ENCODE assay signal across 1 cellular context in the genomic region with DNA sequence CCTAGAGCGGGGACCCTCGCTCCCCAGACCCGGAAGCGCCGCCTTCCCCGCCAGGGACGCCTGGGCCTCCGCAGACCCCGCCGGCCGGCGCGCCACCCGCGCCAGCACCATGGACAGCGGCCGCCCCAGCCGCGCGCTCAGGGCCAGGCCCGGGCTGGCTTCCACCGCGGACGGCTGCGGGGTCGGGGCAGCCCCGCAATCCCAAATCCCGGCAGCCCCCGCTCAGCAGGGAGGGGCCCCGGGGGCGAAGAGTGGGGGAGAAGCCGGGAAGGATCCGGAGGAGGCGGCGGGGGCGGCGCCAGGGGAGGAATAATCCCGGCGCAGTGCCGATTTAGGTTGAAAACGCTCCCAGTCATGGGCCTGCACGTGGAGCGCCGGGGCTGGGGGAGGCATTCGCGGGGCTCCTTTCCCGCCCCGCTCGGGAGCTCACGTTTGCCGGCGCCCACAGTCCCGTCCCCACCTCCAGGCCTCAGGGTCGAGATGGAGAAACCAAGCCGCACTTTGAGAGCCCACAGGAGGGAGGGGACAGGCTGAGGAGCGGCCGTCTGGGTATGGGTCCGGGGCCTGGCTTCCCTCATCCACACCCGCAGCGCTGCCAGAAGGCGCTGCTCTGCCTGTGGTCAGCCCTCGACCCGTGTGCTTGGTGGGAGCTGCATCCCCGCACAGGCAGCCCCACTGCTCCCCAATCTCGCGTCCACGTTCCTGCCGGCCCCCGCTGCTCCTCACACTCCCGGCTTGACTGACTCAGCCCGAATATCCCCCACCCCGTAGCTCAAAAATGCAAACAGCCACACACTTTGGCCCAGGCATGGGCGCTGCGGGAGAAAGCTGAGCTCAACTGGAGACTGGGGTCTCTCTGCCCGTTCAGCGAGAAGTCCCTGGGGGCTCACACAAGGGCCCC.
TF ChIP-seq lines count a peak whose summit lies in the region.

No MANE protein-coding gene starts in this region.

TF ChIP-seq in HepG2, 621 proteins besides CTCF, POLR2A, EP300 and RAD21 (continued from another document and continues in another):
- TF ChIP-seq, protein P1, sequence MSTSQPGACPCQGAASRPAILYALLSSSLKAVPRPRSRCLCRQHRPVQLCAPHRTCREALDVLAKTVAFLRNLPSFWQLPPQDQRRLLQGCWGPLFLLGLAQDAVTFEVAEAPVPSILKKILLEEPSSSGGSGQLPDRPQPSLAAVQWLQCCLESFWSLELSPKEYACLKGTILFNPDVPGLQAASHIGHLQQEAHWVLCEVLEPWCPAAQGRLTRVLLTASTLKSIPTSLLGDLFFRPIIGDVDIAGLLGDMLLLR (CRISPR knock-in tag; IDR thresholded peaks at IDR 0.05), result peak; percentile 61; the same call in 1 of the 2 replicates
- no peak for TF ChIP-seq FOXC1 (CRISPR knock-in tag; IDR thresholded peaks at IDR 0.05; ENCODE audit: borderline replicate concordance)
- peak; percentile 71 for TF ChIP-seq ZNF709 (CRISPR knock-in tag; IDR thresholded peaks at IDR 0.05)
- TF ChIP-seq, protein P2, sequence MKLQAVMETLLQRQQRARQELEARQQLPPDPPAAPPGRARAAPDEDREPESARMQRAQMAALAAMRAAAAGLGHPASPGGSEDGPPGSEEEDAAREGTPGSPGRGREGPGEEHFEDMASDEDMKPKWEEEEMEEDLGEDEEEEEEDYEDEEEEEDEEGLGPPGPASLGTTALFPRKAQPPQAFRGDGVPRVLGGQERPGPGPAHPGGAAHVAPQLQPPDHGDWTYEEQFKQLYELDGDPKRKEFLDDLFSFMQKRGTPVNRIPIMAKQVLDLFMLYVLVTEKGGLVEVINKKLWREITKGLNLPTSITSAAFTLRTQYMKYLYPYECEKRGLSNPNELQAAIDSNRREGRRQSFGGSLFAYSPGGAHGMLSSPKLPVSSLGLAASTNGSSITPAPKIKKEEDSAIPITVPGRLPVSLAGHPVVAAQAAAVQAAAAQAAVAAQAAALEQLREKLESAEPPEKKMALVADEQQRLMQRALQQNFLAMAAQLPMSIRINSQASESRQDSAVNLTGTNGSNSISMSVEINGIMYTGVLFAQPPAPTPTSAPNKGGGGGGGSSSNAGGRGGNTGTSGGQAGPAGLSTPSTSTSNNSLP (IDR thresholded peaks at IDR 0.05; ENCODE audit: low read depth, low read length), result no peak
- TF ChIP-seq NCOA2 (CRISPR knock-in tag; IDR thresholded peaks at IDR 0.05), result no peak
- no peak for TF ChIP-seq POLR2G (IDR thresholded peaks at IDR 0.05; ENCODE audit: low read depth, low read length)
- TF ChIP-seq ZNF776 (CRISPR knock-in tag; IDR thresholded peaks at IDR 0.05), result peak; percentile 47; the same call in 1 of the 2 replicates
- no peak for TF ChIP-seq ZNF468 (CRISPR knock-in tag; IDR thresholded peaks at IDR 0.05)
- no peak for TF ChIP-seq TBP (CRISPR knock-in tag; IDR thresholded peaks at IDR 0.05)
- TF ChIP-seq ZNF75D (CRISPR knock-in tag; IDR thresholded peaks at IDR 0.05; ENCODE audit: borderline replicate concordance), result no peak
- no peak for TF ChIP-seq MYNN (CRISPR knock-in tag; IDR thresholded peaks at IDR 0.05; ENCODE audit: low read depth)
- TF ChIP-seq RORA (CRISPR knock-in tag; IDR thresholded peaks at IDR 0.05), result no peak
- no peak for TF ChIP-seq CREB1 (IDR thresholded peaks at IDR 0.05)
- no peak for TF ChIP-seq CREB1 (CRISPR knock-in tag; IDR thresholded peaks at IDR 0.05)
- no peak for TF ChIP-seq HNRNPUL1 (IDR thresholded peaks at IDR 0.05; ENCODE audit: low read depth, low read length)
- TF ChIP-seq JUNB (CRISPR knock-in tag; IDR thresholded peaks at IDR 0.05; ENCODE audit: borderline replicate concordance), result 0 out of 2 replicates have a peak, but pooled peaks have one; percentile 14
- TF ChIP-seq MTA3 (CRISPR knock-in tag; IDR thresholded peaks at IDR 0.05), result no peak
- TF ChIP-seq, protein P3, sequence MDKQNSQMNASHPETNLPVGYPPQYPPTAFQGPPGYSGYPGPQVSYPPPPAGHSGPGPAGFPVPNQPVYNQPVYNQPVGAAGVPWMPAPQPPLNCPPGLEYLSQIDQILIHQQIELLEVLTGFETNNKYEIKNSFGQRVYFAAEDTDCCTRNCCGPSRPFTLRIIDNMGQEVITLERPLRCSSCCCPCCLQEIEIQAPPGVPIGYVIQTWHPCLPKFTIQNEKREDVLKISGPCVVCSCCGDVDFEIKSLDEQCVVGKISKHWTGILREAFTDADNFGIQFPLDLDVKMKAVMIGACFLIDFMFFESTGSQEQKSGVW (CRISPR knock-in tag; IDR thresholded peaks at IDR 0.05; ENCODE audit: borderline replicate concordance), result no peak
- TF ChIP-seq ZNF530 (CRISPR knock-in tag; IDR thresholded peaks at IDR 0.05; ENCODE audit: low read depth), result no peak
- TF ChIP-seq HES4 (CRISPR knock-in tag; IDR thresholded peaks at IDR 0.05; ENCODE audit: borderline replicate concordance), result peak; percentile 92
- TF ChIP-seq TBX2 (CRISPR knock-in tag; IDR thresholded peaks at IDR 0.05; ENCODE audit: borderline replicate concordance), result no peak
- TF ChIP-seq, protein P4, sequence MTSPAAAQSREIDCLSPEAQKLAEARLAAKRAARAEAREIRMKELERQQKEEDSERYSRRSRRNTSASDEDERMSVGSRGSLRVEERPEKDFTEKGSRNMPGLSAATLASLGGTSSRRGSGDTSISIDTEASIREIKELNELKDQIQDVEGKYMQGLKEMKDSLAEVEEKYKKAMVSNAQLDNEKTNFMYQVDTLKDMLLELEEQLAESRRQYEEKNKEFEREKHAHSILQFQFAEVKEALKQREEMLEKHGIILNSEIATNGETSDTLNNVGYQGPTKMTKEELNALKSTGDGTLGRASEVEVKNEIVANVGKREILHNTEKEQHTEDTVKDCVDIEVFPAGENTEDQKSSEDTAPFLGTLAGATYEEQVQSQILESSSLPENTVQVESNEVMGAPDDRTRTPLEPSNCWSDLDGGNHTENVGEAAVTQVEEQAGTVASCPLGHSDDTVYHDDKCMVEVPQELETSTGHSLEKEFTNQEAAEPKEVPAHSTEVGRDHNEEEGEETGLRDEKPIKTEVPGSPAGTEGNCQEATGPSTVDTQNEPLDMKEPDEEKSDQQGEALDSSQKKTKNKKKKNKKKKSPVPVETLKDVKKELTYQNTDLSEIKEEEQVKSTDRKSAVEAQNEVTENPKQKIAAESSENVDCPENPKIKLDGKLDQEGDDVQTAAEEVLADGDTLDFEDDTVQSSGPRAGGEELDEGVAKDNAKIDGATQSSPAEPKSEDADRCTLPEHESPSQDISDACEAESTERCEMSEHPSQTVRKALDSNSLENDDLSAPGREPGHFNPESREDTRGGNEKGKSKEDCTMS (CRISPR knock-in tag; conservative IDR thresholded peaks at IDR 0.05), result no peak
- no peak for TF ChIP-seq NCOR1 (IDR thresholded peaks at IDR 0.05; ENCODE audit: borderline replicate concordance, low read length)
- TF ChIP-seq, protein P5, sequence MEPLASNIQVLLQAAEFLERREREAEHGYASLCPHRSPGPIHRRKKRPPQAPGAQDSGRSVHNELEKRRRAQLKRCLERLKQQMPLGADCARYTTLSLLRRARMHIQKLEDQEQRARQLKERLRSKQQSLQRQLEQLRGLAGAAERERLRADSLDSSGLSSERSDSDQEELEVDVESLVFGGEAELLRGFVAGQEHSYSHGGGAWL (CRISPR knock-in tag; IDR thresholded peaks at IDR 0.05), result peak; percentile 81; the same call in 1 of the 2 replicates
- peak; percentile 88 for TF ChIP-seq ZNF607 (CRISPR knock-in tag; IDR thresholded peaks at IDR 0.05; ENCODE audit: borderline replicate concordance)
- no peak for TF ChIP-seq ZFP37 (CRISPR knock-in tag; IDR thresholded peaks at IDR 0.05; ENCODE audit: borderline replicate concordance)
- peak; percentile 97; the same call in 1 of the 2 replicates for TF ChIP-seq ZNF446 (CRISPR knock-in tag; IDR thresholded peaks at IDR 0.05)
- TF ChIP-seq CBX1 (IDR thresholded peaks at IDR 0.05; ENCODE audit: low read depth), result no peak
- TF ChIP-seq KAT8 (CRISPR knock-in tag; IDR thresholded peaks at IDR 0.05), result no peak
- no peak for TF ChIP-seq KDM5A (IDR thresholded peaks at IDR 0.05; ENCODE audit: borderline replicate concordance, low read length)
- no peak for TF ChIP-seq RAD51 (IDR thresholded peaks at IDR 0.05; ENCODE audit: borderline replicate concordance)
- TF ChIP-seq, protein P6, sequence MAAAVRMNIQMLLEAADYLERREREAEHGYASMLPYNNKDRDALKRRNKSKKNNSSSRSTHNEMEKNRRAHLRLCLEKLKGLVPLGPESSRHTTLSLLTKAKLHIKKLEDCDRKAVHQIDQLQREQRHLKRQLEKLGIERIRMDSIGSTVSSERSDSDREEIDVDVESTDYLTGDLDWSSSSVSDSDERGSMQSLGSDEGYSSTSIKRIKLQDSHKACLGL (CRISPR knock-in tag; IDR thresholded peaks at IDR 0.05), result peak; percentile 65; the same call in 1 of the 2 replicates
- no peak for TF ChIP-seq HCFC1 (IDR thresholded peaks at IDR 0.05; ENCODE audit: low read depth, low read length)
- TF ChIP-seq AHR (CRISPR knock-in tag; IDR thresholded peaks at IDR 0.05), result no peak
- TF ChIP-seq MIER2 (CRISPR knock-in tag; IDR thresholded peaks at IDR 0.05), result peak; percentile 91
- TF ChIP-seq, protein P7, sequence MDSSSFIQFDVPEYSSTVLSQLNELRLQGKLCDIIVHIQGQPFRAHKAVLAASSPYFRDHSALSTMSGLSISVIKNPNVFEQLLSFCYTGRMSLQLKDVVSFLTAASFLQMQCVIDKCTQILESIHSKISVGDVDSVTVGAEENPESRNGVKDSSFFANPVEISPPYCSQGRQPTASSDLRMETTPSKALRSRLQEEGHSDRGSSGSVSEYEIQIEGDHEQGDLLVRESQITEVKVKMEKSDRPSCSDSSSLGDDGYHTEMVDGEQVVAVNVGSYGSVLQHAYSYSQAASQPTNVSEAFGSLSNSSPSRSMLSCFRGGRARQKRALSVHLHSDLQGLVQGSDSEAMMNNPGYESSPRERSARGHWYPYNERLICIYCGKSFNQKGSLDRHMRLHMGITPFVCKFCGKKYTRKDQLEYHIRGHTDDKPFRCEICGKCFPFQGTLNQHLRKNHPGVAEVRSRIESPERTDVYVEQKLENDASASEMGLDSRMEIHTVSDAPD (CRISPR knock-in tag; IDR thresholded peaks at IDR 0.05), result no peak
- no peak for TF ChIP-seq ESRRA (CRISPR knock-in tag; IDR thresholded peaks at IDR 0.05; ENCODE audit: low read depth)
- TF ChIP-seq ZNF782 (CRISPR knock-in tag; IDR thresholded peaks at IDR 0.05; ENCODE audit: borderline replicate concordance), result no peak
- no peak for TF ChIP-seq SSRP1 (CRISPR knock-in tag; IDR thresholded peaks at IDR 0.05)
- TF ChIP-seq, protein P8, sequence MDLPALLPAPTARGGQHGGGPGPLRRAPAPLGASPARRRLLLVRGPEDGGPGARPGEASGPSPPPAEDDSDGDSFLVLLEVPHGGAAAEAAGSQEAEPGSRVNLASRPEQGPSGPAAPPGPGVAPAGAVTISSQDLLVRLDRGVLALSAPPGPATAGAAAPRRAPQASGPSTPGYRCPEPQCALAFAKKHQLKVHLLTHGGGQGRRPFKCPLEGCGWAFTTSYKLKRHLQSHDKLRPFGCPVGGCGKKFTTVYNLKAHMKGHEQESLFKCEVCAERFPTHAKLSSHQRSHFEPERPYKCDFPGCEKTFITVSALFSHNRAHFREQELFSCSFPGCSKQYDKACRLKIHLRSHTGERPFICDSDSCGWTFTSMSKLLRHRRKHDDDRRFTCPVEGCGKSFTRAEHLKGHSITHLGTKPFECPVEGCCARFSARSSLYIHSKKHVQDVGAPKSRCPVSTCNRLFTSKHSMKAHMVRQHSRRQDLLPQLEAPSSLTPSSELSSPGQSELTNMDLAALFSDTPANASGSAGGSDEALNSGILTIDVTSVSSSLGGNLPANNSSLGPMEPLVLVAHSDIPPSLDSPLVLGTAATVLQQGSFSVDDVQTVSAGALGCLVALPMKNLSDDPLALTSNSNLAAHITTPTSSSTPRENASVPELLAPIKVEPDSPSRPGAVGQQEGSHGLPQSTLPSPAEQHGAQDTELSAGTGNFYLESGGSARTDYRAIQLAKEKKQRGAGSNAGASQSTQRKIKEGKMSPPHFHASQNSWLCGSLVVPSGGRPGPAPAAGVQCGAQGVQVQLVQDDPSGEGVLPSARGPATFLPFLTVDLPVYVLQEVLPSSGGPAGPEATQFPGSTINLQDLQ (CRISPR knock-in tag; IDR thresholded peaks at IDR 0.05), result no peak
- TF ChIP-seq ZNF674 (CRISPR knock-in tag; IDR thresholded peaks at IDR 0.05; ENCODE audit: low read depth), result no peak
- no peak for TF ChIP-seq ZNF253 (CRISPR knock-in tag; IDR thresholded peaks at IDR 0.05; ENCODE audit: borderline replicate concordance)
- TF ChIP-seq ZNF772 (CRISPR knock-in tag; IDR thresholded peaks at IDR 0.05), result no peak
- no peak for TF ChIP-seq TBL1XR1 (IDR thresholded peaks at IDR 0.05; ENCODE audit: borderline replicate concordance, low read length, partially characterized antibody)
- no peak for TF ChIP-seq ZNF350 (CRISPR knock-in tag; IDR thresholded peaks at IDR 0.05; ENCODE audit: borderline replicate concordance, low read depth)
- TF ChIP-seq SCMH1 (CRISPR knock-in tag; IDR thresholded peaks at IDR 0.05; ENCODE audit: borderline replicate concordance), result no peak
- TF ChIP-seq ZNF564 (CRISPR knock-in tag; IDR thresholded peaks at IDR 0.05), result 0 out of 2 replicates have a peak, but pooled peaks have one; percentile 47
- TF ChIP-seq BRCA1 (CRISPR knock-in tag; IDR thresholded peaks at IDR 0.05), result peak; percentile 66; the same call in 1 of the 2 replicates
- TF ChIP-seq, protein P9, sequence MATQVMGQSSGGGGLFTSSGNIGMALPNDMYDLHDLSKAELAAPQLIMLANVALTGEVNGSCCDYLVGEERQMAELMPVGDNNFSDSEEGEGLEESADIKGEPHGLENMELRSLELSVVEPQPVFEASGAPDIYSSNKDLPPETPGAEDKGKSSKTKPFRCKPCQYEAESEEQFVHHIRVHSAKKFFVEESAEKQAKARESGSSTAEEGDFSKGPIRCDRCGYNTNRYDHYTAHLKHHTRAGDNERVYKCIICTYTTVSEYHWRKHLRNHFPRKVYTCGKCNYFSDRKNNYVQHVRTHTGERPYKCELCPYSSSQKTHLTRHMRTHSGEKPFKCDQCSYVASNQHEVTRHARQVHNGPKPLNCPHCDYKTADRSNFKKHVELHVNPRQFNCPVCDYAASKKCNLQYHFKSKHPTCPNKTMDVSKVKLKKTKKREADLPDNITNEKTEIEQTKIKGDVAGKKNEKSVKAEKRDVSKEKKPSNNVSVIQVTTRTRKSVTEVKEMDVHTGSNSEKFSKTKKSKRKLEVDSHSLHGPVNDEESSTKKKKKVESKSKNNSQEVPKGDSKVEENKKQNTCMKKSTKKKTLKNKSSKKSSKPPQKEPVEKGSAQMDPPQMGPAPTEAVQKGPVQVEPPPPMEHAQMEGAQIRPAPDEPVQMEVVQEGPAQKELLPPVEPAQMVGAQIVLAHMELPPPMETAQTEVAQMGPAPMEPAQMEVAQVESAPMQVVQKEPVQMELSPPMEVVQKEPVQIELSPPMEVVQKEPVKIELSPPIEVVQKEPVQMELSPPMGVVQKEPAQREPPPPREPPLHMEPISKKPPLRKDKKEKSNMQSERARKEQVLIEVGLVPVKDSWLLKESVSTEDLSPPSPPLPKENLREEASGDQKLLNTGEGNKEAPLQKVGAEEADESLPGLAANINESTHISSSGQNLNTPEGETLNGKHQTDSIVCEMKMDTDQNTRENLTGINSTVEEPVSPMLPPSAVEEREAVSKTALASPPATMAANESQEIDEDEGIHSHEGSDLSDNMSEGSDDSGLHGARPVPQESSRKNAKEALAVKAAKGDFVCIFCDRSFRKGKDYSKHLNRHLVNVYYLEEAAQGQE (IDR thresholded peaks at IDR 0.05; ENCODE audit: borderline replicate concordance in 1 of 2, low read depth in 1 of 2, low read length in 2 of 2), result peak; percentile 97
- no peak for TF ChIP-seq ZNF747 (CRISPR knock-in tag; IDR thresholded peaks at IDR 0.05; ENCODE audit: borderline replicate concordance)
- TF ChIP-seq KMT2A (CRISPR knock-in tag; IDR thresholded peaks at IDR 0.05), result no peak
- no peak for TF ChIP-seq ZNF20 (CRISPR knock-in tag; IDR thresholded peaks at IDR 0.05)
- peak; percentile 88; the same call in 1 of the 2 replicates for TF ChIP-seq ZNF558 (CRISPR knock-in tag; IDR thresholded peaks at IDR 0.05; ENCODE audit: borderline replicate concordance)
- TF ChIP-seq ZSCAN12 (CRISPR knock-in tag; IDR thresholded peaks at IDR 0.05), result peak; percentile 90
- peak; percentile 64; the same call in 1 of the 2 replicates for TF ChIP-seq ZNF749 (CRISPR knock-in tag; IDR thresholded peaks at IDR 0.05; ENCODE audit: borderline replicate concordance)
